Comparison of ENCODE assay signal across 30 cellular contexts in the genomic region with DNA sequence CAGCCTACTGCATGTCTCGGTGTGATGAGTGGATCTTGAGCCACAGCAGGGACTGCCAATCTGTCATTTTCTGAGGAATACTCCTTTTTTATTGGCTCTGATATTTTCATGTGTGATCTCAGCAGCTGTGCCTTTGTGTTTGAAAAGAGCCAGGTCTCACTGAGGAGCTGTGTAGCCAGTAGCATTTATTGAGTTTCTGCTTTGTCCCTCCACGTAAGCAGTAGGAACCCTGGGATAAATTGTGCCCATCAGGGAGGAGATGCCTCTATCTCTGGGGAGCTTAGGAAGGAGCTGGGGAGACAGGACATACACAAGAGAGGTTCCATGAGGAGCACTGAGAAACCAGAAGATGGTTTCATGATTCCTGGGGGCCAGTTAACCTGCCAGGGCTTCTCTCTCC. TPM values are rescaled to one million over a fixed set of nuclear protein-coding genes. Genes with fewer than 3 reads are reported as not detected.
"Had no signal": no experiment of that assay in that cellular context is flagged by ENCODE, and none has a peak within 500 bp of the region (broad histone marks: within the 10 kb centered on the region; RNA-seq: fewer than 3 reads in every experiment).

No MANE protein-coding gene starts in this region.

- H3K27ac ChIP-seq: body of pancreas, breast epithelium, cardiac muscle cell, colonic mucosa, epithelial cell of prostate, esophagus squamous epithelium, gastroesophageal sphincter had no signal

- H3K36me3 Mint-ChIP-seq: activated naive CD4-positive, alpha-beta T cell treated with anti-CD3 and anti-CD28 coated beads, Interleukin-2, amount 10 ng/mL, durations not matched to agents 7 days and 5 days; activated naive CD4-positive, alpha-beta T cell treated with anti-CD3 and anti-CD28 coated beads, Interleukin-2, amount 50 U/mL, for 72 hours; activated naive CD8-positive, alpha-beta T cell treated with anti-CD3 and anti-CD28 coated beads, Interleukin-2, amount 10 ng/mL, durations not matched to agents 7 days and 5 days had no signal

- H3K36me3 ChIP-seq: breast epithelium, cardiac muscle cell, colonic mucosa, esophagus squamous epithelium, gastroesophageal sphincter had no signal

- H3K4me1 ChIP-seq: breast epithelium, colonic mucosa, gastroesophageal sphincter had no signal

- H3K27me3 ChIP-seq: body of pancreas, breast epithelium, cardiac muscle cell, colonic mucosa, gastroesophageal sphincter had no signal

- H3K27me3 Mint-ChIP-seq: activated CD4-positive, alpha-beta memory T cell treated with anti-CD3 and anti-CD28 coated beads, Interleukin-2, amount 10 ng/mL, durations not matched to agents 7 days and 5 days; activated CD4-positive, alpha-beta T cell treated with anti-CD3 and anti-CD28 coated beads for 36 hours; activated T-cell treated with anti-CD3 and anti-CD28 coated beads, Interleukin-2, amount 50 U/mL, for 24 hours had no signal

- DNase-seq: activated CD4-positive, alpha-beta memory T cell treated with anti-CD3 and anti-CD28 coated beads, Interleukin-2, amount 10 ng/mL, durations not matched to agents 7 days and 5 days; activated CD4-positive, alpha-beta T cell treated with anti-CD3 and anti-CD28 coated beads for 36 hours; activated CD4-positive, alpha-beta T cell treated with anti-CD3 and anti-CD28 coated beads, Interleukin-2, amount 10 ng/mL, durations not matched to agents 24 days and 14 days; activated CD4-positive, alpha-beta T cell treated with anti-CD3 and anti-CD28 coated beads, Interleukin-2, amount 50 U/mL, for 4 hours; activated CD4-positive, CD25-positive, alpha-beta regulatory T cell; activated CD4-positive, CD25-positive, alpha-beta regulatory T cell treated with anti-CD3 and anti-CD28 coated beads, Interleukin-2, amount 50 U/mL, for 72 hours; activated CD8-positive, alpha-beta memory T cell treated with anti-CD3 and anti-CD28 coated beads, Interleukin-2, amount 50 U/mL, for 48 hours; activated gamma-delta T cell; activated naive CD4-positive, alpha-beta T cell; activated naive CD4-positive, alpha-beta T cell treated with anti-CD3 and anti-CD28 coated beads, Interleukin-2, amount 10 ng/mL, durations not matched to agents 7 days and 5 days; activated naive CD8-positive, alpha-beta T cell treated with anti-CD3 and anti-CD28 coated beads, Interleukin-2, amount 10 ng/mL, durations not matched to agents 7 days and 5 days; activated T-cell treated with anti-CD3 and anti-CD28 coated beads for 4 hours; activated T-cell treated with anti-CD3 and anti-CD28 coated beads, Interleukin-2, amount 50 U/mL, for 24 hours; activated T-cell treated with anti-CD3 and anti-CD28 coated beads, Interleukin-2, amount 50 U/mL, for 72 hours; anterior cingulate cortex; body of pancreas; central memory CD4-positive, alpha-beta T cell; cerebellar nuclear complex; colonic mucosa; effector memory CD8-positive, alpha-beta T cell; esophagus squamous epithelium; foreskin melanocyte; T-helper 2 cell had no signal

- FAIRE-seq: endometrium, endothelial cell of umbilical vein had no signal

- H3K9me3 ChIP-seq: body of pancreas, breast epithelium, colonic mucosa, esophagus squamous epithelium, gastroesophageal sphincter had no signal

- H3K27ac Mint-ChIP-seq: activated CD4-positive, alpha-beta memory T cell treated with anti-CD3 and anti-CD28 coated beads, Interleukin-2, amount 10 ng/mL, durations not matched to agents 7 days and 5 days; activated CD4-positive, alpha-beta T cell treated with anti-CD3 and anti-CD28 coated beads for 36 hours; activated CD4-positive, alpha-beta T cell treated with anti-CD3 and anti-CD28 coated beads, Interleukin-2, amount 10 ng/mL, durations not matched to agents 24 days and 14 days; activated naive CD4-positive, alpha-beta T cell treated with anti-CD3 and anti-CD28 coated beads, Interleukin-2, amount 10 ng/mL, durations not matched to agents 7 days and 5 days; activated naive CD4-positive, alpha-beta T cell treated with anti-CD3 and anti-CD28 coated beads, Interleukin-2, amount 50 U/mL, for 72 hours; activated naive CD8-positive, alpha-beta T cell treated with anti-CD3 and anti-CD28 coated beads, Interleukin-2, amount 10 ng/mL, durations not matched to agents 7 days and 5 days; activated T-cell treated with anti-CD3 and anti-CD28 coated beads, Interleukin-2, amount 50 U/mL, for 24 hours; activated T-cell treated with anti-CD3 and anti-CD28 coated beads, Interleukin-2, amount 50 U/mL, for 72 hours had no signal

- H3K4me3 Mint-ChIP-seq: activated CD4-positive, alpha-beta memory T cell treated with anti-CD3 and anti-CD28 coated beads, Interleukin-2, amount 10 ng/mL, durations not matched to agents 7 days and 5 days; activated CD4-positive, alpha-beta T cell treated with anti-CD3 and anti-CD28 coated beads for 36 hours; activated CD4-positive, alpha-beta T cell treated with anti-CD3 and anti-CD28 coated beads, Interleukin-2, amount 10 ng/mL, durations not matched to agents 24 days and 14 days; activated naive CD4-positive, alpha-beta T cell treated with anti-CD3 and anti-CD28 coated beads, Interleukin-2, amount 10 ng/mL, durations not matched to agents 7 days and 5 days; activated naive CD8-positive, alpha-beta T cell treated with anti-CD3 and anti-CD28 coated beads, Interleukin-2, amount 10 ng/mL, durations not matched to agents 7 days and 5 days; activated T-cell treated with anti-CD3 and anti-CD28 coated beads, Interleukin-2, amount 50 U/mL, for 24 hours; activated T-cell treated with anti-CD3 and anti-CD28 coated beads, Interleukin-2, amount 50 U/mL, for 72 hours; effector memory CD8-positive, alpha-beta T cell had no signal

- H3K9me3 Mint-ChIP-seq: activated CD4-positive, alpha-beta memory T cell treated with anti-CD3 and anti-CD28 coated beads, Interleukin-2, amount 10 ng/mL, durations not matched to agents 7 days and 5 days; activated CD4-positive, alpha-beta T cell treated with anti-CD3 and anti-CD28 coated beads, Interleukin-2, amount 10 ng/mL, durations not matched to agents 24 days and 14 days; activated naive CD4-positive, alpha-beta T cell treated with anti-CD3 and anti-CD28 coated beads, Interleukin-2, amount 10 ng/mL, durations not matched to agents 7 days and 5 days; activated naive CD8-positive, alpha-beta T cell treated with anti-CD3 and anti-CD28 coated beads, Interleukin-2, amount 10 ng/mL, durations not matched to agents 7 days and 5 days; activated T-cell treated with anti-CD3 and anti-CD28 coated beads, Interleukin-2, amount 50 U/mL, for 24 hours; activated T-cell treated with anti-CD3 and anti-CD28 coated beads, Interleukin-2, amount 50 U/mL, for 72 hours; effector memory CD8-positive, alpha-beta T cell had no signal

- H3K4me1 Mint-ChIP-seq: activated CD4-positive, alpha-beta memory T cell treated with anti-CD3 and anti-CD28 coated beads, Interleukin-2, amount 10 ng/mL, durations not matched to agents 7 days and 5 days; activated CD4-positive, alpha-beta T cell treated with anti-CD3 and anti-CD28 coated beads for 36 hours; activated CD4-positive, alpha-beta T cell treated with anti-CD3 and anti-CD28 coated beads, Interleukin-2, amount 10 ng/mL, durations not matched to agents 24 days and 14 days; activated naive CD4-positive, alpha-beta T cell treated with anti-CD3 and anti-CD28 coated beads, Interleukin-2, amount 10 ng/mL, durations not matched to agents 7 days and 5 days had no signal

- H3K4me3 ChIP-seq: body of pancreas, breast epithelium, cardiac muscle cell, colonic mucosa, esophagus squamous epithelium, gastroesophageal sphincter had no signal

RNA-seq across cellular contexts. Expression of a gene that starts 18.8 kb away (rescaled TPM):
- total RNA-seq: activated CD4-positive, alpha-beta T cell treated with anti-CD3 and anti-CD28 coated beads, Interleukin-2, amount 10 ng/mL, durations not matched to agents 24 days and 14 days had no signal
